23 cellular contexts compared by ENCODE assay signal in the genomic region with DNA sequence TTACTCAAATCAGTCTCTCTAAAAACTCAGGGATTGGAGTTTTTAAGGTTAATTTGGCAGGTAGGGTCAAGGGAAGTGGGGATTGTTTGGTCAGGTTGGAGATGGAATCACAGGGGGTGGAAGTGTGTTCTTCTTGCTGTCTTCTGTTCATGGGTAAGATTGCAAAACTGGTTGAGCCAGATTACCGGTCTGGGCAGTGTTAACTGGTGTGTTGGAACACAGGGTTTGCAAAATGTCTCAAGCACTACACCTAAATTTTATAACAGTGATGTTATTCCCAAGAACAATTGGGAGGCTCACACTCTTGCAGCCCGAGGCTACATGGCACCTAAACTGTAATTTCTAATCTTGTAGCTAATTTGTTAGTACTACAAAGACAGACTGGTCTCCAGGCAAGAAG.
"Had no signal": no experiment of that assay in that cellular context is flagged by ENCODE, and none has a peak within 500 bp of the region (broad histone marks: within the 10 kb centered on the region; RNA-seq: fewer than 3 reads in every experiment).

No MANE protein-coding gene starts in this region.

- DNase-seq: activated CD4-positive, alpha-beta T cell treated with anti-CD3 and anti-CD28 coated beads for 36 hours; activated CD8-positive, alpha-beta memory T cell treated with anti-CD3 and anti-CD28 coated beads, Interleukin-2, amount 50 U/mL, for 48 hours; activated CD8-positive, alpha-beta T cell treated with anti-CD3 and anti-CD28 coated beads for 36 hours; activated naive CD4-positive, alpha-beta T cell treated with anti-CD3 and anti-CD28 coated beads, Interleukin-2, amount 50 U/mL, for 16 hours; activated naive CD8-positive, alpha-beta T cell treated with anti-CD3 and anti-CD28 coated beads, Interleukin-2, amount 10 ng/mL, durations not matched to agents 7 days and 5 days; activated T-cell treated with anti-CD3 and anti-CD28 coated beads, Interleukin-2, amount 50 U/mL, for 1 hour; adrenal gland; anterior cingulate cortex; caudate nucleus; Karpas-422; NCI-H1092; NCI-H1436 treated with DMSO at 0.1 percent for 48 hours; NCI-H187 treated with DMSO at 0.1 percent for 48 hours; NCI-H2081 treated with DMSO at 0.1 percent for 48 hours; NCI-H2227 treated with DMSO at 0.1 percent for 48 hours; NCI-H526; NCI-H82; NK-92 treated with Interleukin-12 subunit alpha and Interleukin-12 subunit beta, amount 100 ng/mL, for 24 hours; SHP77 treated with DMSO at 0.1 percent for 48 hours; T-cell; WERI-Rb-1 had no signal

- H3K27me3 Mint-ChIP-seq: activated CD4-positive, alpha-beta T cell treated with anti-CD3 and anti-CD28 coated beads for 36 hours; activated CD8-positive, alpha-beta T cell treated with anti-CD3 and anti-CD28 coated beads for 36 hours; activated naive CD8-positive, alpha-beta T cell treated with anti-CD3 and anti-CD28 coated beads, Interleukin-2, amount 10 ng/mL, durations not matched to agents 7 days and 5 days; T-cell had no signal

- H3K27me3 ChIP-seq: adrenal gland had no signal

- H3K4me1 Mint-ChIP-seq: activated CD4-positive, alpha-beta T cell treated with anti-CD3 and anti-CD28 coated beads for 36 hours; activated naive CD8-positive, alpha-beta T cell treated with anti-CD3 and anti-CD28 coated beads, Interleukin-2, amount 10 ng/mL, durations not matched to agents 7 days and 5 days; T-cell had no signal

- H3K36me3 Mint-ChIP-seq: activated naive CD8-positive, alpha-beta T cell treated with anti-CD3 and anti-CD28 coated beads, Interleukin-2, amount 10 ng/mL, durations not matched to agents 7 days and 5 days; T-cell had no signal

- ATAC-seq: activated CD4-positive, alpha-beta T cell treated with anti-CD3 and anti-CD28 coated beads for 36 hours; activated CD8-positive, alpha-beta T cell treated with anti-CD3 and anti-CD28 coated beads for 36 hours; K562; T-cell had no signal

- H3K4me3 Mint-ChIP-seq: activated CD4-positive, alpha-beta T cell treated with anti-CD3 and anti-CD28 coated beads for 36 hours; activated CD8-positive, alpha-beta T cell treated with anti-CD3 and anti-CD28 coated beads for 36 hours; activated naive CD8-positive, alpha-beta T cell treated with anti-CD3 and anti-CD28 coated beads, Interleukin-2, amount 10 ng/mL, durations not matched to agents 7 days and 5 days; T-cell had no signal

- H3K27ac ChIP-seq: adrenal gland, SK-N-MC, WERI-Rb-1 had no signal

- H3K4me3 ChIP-seq: adrenal gland, K562, SK-N-MC had no signal

- H3K27ac Mint-ChIP-seq: activated CD4-positive, alpha-beta T cell treated with anti-CD3 and anti-CD28 coated beads for 36 hours; activated CD8-positive, alpha-beta T cell treated with anti-CD3 and anti-CD28 coated beads for 36 hours; activated naive CD8-positive, alpha-beta T cell treated with anti-CD3 and anti-CD28 coated beads, Interleukin-2, amount 10 ng/mL, durations not matched to agents 7 days and 5 days; T-cell had no signal

- H3K9me3 Mint-ChIP-seq: activated naive CD8-positive, alpha-beta T cell treated with anti-CD3 and anti-CD28 coated beads, Interleukin-2, amount 10 ng/mL, durations not matched to agents 7 days and 5 days had no signal

- H3K4me1 ChIP-seq: adrenal gland had no signal
